In the genomic region with DNA sequence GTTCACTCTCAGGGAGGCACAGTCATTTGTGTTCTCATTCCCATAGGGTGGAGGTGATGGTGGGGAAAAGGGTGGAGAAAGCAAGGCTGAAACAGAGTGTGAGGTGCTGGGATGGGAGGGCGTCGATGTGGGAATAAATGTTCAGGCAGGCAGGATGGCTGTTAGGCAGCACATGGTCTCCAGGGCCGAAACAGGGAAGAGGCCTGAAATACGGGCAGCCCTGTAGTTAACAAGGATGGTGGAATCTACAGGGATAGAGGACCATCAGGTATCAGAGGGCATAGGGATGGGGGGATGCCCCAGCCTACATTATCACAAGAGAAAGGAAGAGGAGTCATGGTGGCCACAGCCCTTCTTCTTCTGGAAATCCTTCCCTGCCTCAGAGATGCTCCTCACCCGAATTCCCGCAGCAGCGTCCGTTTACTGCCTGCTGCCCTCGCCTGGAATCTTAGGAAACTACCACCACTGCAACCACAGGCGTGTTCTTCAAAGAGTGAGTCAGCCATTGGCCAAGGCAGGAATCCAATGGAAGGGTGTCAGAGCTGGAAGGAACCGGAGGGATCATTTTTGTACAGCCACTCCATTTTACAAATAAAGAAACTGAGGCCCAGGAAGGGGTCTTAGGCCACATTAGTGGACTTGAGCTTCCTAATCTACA, we compare ENCODE assay signal across 8 cellular contexts.
DNase-seq lines count a peak whose midpoint lies in the region; ATAC-seq lines count a peak whose summit lies in the region.

No MANE protein-coding gene starts in this region.

- DNase-seq in NCI-H82 (lab: John Stamatoyannopoulos, UW) (peak; percentile 77), NCI-H82 treated with DMSO at 0.1 percent for 48 hours (lab: John Stamatoyannopoulos, UW; ENCODE audit: unreplicated experiment) (no peak), SW 1271 (lab: John Stamatoyannopoulos, UW) (peak; percentile 9 to 60), globus pallidus (ENCODE audit: low spot score) (peak; percentile 60), pons (ENCODE audit: low spot score) (peak; percentile 64)
- no peak for DNase-seq in activated CD8-positive, alpha-beta memory T cell treated with anti-CD3 and anti-CD28 coated beads for 24 hours

- ATAC-seq in HG02970 (IDR thresholded peaks at IDR 0.05; ENCODE audit: low FRiP score, unreplicated experiment) (no peak), HG03039 (IDR thresholded peaks at IDR 0.05; ENCODE audit: unreplicated experiment) (no peak)

Comparison
In these comparisons a context has a peak if more than half of its experiments do, and no peak if none do; other contexts are left out.
1. DNase-seq: peak in NCI-H82 (single experiment), SW 1271 (2 of 2), globus pallidus (single experiment) and pons (single experiment); none in NCI-H82 treated with DMSO at 0.1 percent for 48 hours (single experiment) and activated CD8-positive, alpha-beta memory T cell treated with anti-CD3 and anti-CD28 coated beads for 24 hours (single experiment).